ENCODE assay signal across 1 cellular context in the genomic region with DNA sequence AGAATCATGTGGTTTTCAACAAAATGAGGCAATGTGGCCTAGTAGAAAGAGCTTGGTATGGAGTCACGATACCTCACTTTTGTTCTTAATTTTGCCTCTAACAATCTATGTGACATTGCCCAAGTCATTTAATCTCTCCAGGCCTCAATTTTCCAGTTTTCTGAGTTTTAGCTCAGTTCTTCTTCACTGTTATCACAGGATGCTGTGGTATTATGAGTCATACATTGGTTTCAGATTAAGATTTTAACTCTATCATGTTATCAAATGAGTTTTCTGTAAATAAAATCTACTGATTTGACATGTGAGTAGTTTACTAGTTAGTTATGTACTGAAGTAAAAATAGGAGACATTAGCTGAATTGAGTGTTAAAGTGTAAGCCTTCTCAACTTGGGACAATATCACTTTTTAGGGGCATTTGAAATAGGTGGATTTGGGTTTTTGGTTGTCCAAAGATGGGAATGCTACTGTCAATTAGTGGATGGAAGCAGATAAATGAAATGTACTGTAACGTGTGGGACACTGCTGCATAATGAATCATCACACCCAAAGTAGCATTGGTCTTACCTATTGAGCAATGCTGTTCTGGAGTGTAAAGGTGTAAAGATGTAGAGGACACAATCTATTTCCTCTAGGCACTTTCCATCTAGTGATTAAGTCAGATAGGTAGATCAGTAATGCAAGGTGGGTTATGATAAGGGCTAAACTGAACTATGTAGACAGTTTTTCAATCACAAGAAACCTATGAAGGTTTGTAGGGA.
TF ChIP-seq lines count a peak whose summit lies in the region.

No MANE protein-coding gene starts in this region.

TF ChIP-seq in endothelial cell of umbilical vein, 7 proteins besides CTCF, POLR2A, EP300 and RAD21:
- TF ChIP-seq, protein P1, sequence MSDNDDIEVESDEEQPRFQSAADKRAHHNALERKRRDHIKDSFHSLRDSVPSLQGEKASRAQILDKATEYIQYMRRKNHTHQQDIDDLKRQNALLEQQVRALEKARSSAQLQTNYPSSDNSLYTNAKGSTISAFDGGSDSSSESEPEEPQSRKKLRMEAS (IDR thresholded peaks at IDR 0.05; ENCODE audit: insufficient read depth, insufficient read length): no peak
- TF ChIP-seq FOS (IDR thresholded peaks at IDR 0.05; ENCODE audit: borderline replicate concordance, insufficient read depth, low read length) (peak; percentile 45), POLR2AphosphoS5 (IDR thresholded peaks at IDR 0.05; ENCODE audit: insufficient read depth, low read depth, low read length) (no peak), GATA2 (IDR thresholded peaks at IDR 0.05; ENCODE audit: insufficient read depth, insufficient read length, low read depth, low read length) (no peak)
